14 cellular contexts compared by ENCODE assay signal in the genomic region with DNA sequence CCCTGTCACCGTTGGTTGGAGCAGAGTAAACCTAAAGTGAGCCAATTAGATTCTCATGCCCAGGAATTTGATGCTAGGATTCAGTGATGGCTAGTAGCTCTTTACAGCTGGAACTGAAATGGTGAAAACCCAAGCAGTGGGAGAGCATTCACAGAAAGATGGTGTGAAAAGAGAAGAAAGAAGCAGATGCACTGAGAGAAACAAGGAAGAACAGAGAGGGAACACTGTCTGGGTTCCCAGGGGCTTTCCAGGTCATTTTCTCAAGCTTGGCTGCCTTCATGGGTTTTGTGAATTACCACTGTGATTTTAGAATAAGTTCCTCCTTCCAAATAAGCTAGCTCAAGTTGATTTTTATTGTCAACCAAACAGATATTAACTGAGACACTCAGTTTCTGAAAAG.
A peak's percentile ranks its signal among the peaks of the same experiment; 100 is the strongest.
DNase-seq lines count a peak whose midpoint lies in the region; ATAC-seq, FAIRE-seq and TF ChIP-seq lines count a peak whose summit lies in the region.
"Had no signal": no experiment of that assay in that cellular context is flagged by ENCODE, and none has a peak within 500 bp of the region (broad histone marks: within the 10 kb centered on the region; RNA-seq: fewer than 3 reads in every experiment).

No MANE protein-coding gene starts in this region.

- DNase-seq in GM06990 (ENCODE audit: extremely low read depth, insufficient read length) (peak; percentile 52), GM12892 (ENCODE audit: insufficient read length) (no peak), HepG2 (ENCODE audit: low spot score) (no peak), NCI-H2081 treated with DMSO at 0.1 percent for 48 hours (lab: John Stamatoyannopoulos, UW) (no peak), SK-N-SH (no peak)
- DNase-seq in activated CD4-positive, alpha-beta T cell treated with anti-CD3 and anti-CD28 coated beads, Interleukin-2, amount 50 U/mL, for 4 hours = no peak
- DNase-seq: CD8-positive, alpha-beta T cell; GM23248; NCI-H446; Peyer's patch; Right ventricle myocardium superior had no signal

- H3K9me2 ChIP-seq in Loucy (replicated peaks; ENCODE audit: low read depth, low read length) (no peaks in the 10 kb centered on the region), SK-N-SH (no peaks in the 10 kb centered on the region)

- H3K9me3 ChIP-seq in Loucy (ENCODE audit: insufficient read depth, low read depth, low read length) (no peaks in the 10 kb centered on the region), HepG2 (ENCODE audit: low read length) (no peaks in the 10 kb centered on the region), SK-N-SH (no peaks in the 10 kb centered on the region)
- H3K9me3 ChIP-seq: BE2C, Peyer's patch had no signal

- CTCF ChIA-PET in HepG2 (lab: Yijun Ruan, JAX; ENCODE audit: low intra/inter-chr PET ratio, low total read pairs) (interaction anchor here (0.6 kb wide), 1 partner anchor 1064 kb away, joined by 3 read pairs; no protein-coding TSS in a partner anchor), SK-N-SH (lab: Yijun Ruan, JAX) (interaction anchor here (0.8 to 1.8 kb wide), 2 partner anchors 18 to 26 kb away, joined by 3 to 5 read pairs; no protein-coding TSS in a partner anchor)

- H3K9ac ChIP-seq in Loucy (ENCODE audit: low read depth, low read length, poor library complexity, severe bottlenecking) = no peak overlapping the region
- no peak overlapping the region for H3K9ac ChIP-seq in HepG2 (ENCODE audit: insufficient read depth, low read depth, low read length)
- no peak overlapping the region for H3K9ac ChIP-seq in SK-N-SH
- H3K9ac ChIP-seq: GM23248 had no signal

- H3F3A ChIP-seq in Loucy (ENCODE audit: low read depth) (no peaks in the 10 kb centered on the region), SK-N-SH (replicated peaks; ENCODE audit: insufficient read depth) (no peaks in the 10 kb centered on the region)

- BruUV-seq in HepG2 (replicated peaks; lab: Mats Ljungman, UMichigan) = no TSS peak

- no peaks in the 10 kb centered on the region for H4K20me1 ChIP-seq in Loucy (ENCODE audit: insufficient read depth, low read length, poor library complexity, severe bottlenecking)
- no peaks in the 10 kb centered on the region for H4K20me1 ChIP-seq in HepG2 (ENCODE audit: insufficient read depth, low read length)
- H4K20me1 ChIP-seq in SK-N-SH (ENCODE audit: insufficient read depth) = no peaks in the 10 kb centered on the region

- TF ChIP-seq CTCF in GM06990 (IDR thresholded peaks at IDR 0.05; ENCODE audit: insufficient read depth, low read length, poor library complexity, severe bottlenecking) (no peak), Loucy (conservative IDR thresholded peaks at IDR 0.05; ENCODE audit: low read length) (no peak), HepG2 (CRISPR knock-in tag; IDR thresholded peaks at IDR 0.05) (no peak), SK-N-SH (IDR thresholded peaks at IDR 0.05) (no peak)

- TF ChIP-seq RAD21 in HepG2 (CRISPR knock-in tag; IDR thresholded peaks at IDR 0.05) (no peak), SK-N-SH (IDR thresholded peaks at IDR 0.05; ENCODE audit: low read length) (no peak)

- H3K4me2 ChIP-seq in Loucy (ENCODE audit: low read depth, low read length, poor library complexity, severe bottlenecking) = no peak overlapping the region
- 0 out of 2 replicates have a peak overlapping the region, but pooled peaks have one; percentile 46 for H3K4me2 ChIP-seq in HepG2 (ENCODE audit: low read depth, low read length)
- H3K4me2 ChIP-seq in SK-N-SH = no peak overlapping the region

- in situ Hi-C loops in HepG2 (cut with HindIII; ENCODE audit: extremely low pct_ligation_motif_present, low pct_unique_long_range_greater_than_20kb) = no loop called here

- no peak for ATAC-seq in HepG2
- ATAC-seq: CD8-positive, alpha-beta T cell; SK-N-SH treated with all-trans-retinoic acid at 6 μM for 48 hours had no signal

- FAIRE-seq in GM12892 (lab: Jason Lieb, UNC) = peak; percentile 74
- FAIRE-seq in HepG2 (lab: Jason Lieb, UNC) = no peak

- intact Hi-C loops in HepG2 (cut with micrococcal nuclease; ENCODE audit: unreplicated experiment) = loop anchor here (2.0 kb wide), 1 partner anchor 17 kb away; no protein-coding TSS in a partner anchor

- H3K79me2 ChIP-seq in Loucy (ENCODE audit: insufficient read depth, low read length) = no peaks in the 10 kb centered on the region
- H3K79me2 ChIP-seq in HepG2 (ENCODE audit: insufficient read depth, low read length) = no peaks in the 10 kb centered on the region
- no peaks in the 10 kb centered on the region for H3K79me2 ChIP-seq in SK-N-SH (ENCODE audit: insufficient read depth)

- POLR2A ChIA-PET in HepG2 (lab: Yijun Ruan, JAX) (interaction anchor here (1.0 kb wide), 3 partner anchors 9 to 15 kb away, joined by 3 to 5 read pairs (median 5); no protein-coding TSS in a partner anchor), SK-N-SH (lab: Yijun Ruan, JAX) (no interaction called here)

- no peak for TF ChIP-seq EP300 in HepG2 (IDR thresholded peaks at IDR 0.05; ENCODE audit: low read depth in 2 of 2, low read length in 2 of 2)
- no peak for TF ChIP-seq EP300 in HepG2 (CRISPR knock-in tag; IDR thresholded peaks at IDR 0.05; ENCODE audit: borderline replicate concordance)
- TF ChIP-seq EP300 in SK-N-SH (IDR thresholded peaks at IDR 0.05; ENCODE audit: borderline replicate concordance in 1 of 2, low read depth in 1 of 2, low read length in 1 of 2) = no peak

- WGBS in HepG2 (ENCODE audit: low lambda C conversion rate) = 89% methylated on average over 1 of the region's 1 CpG
- WGBS in SK-N-SH (ENCODE audit: low lambda C conversion rate) = 54% methylated on average over 1 of the region's 1 CpG

- H3K36me3 ChIP-seq in GM06990 (ENCODE audit: control insufficient read depth, insufficient read depth, low read length) (no peaks in the 10 kb centered on the region), Loucy (ENCODE audit: insufficient read depth, low read length) (no peaks in the 10 kb centered on the region), HepG2 (replicated peaks in 1 of 2; ENCODE audit: control insufficient read depth in 1 of 2, insufficient read depth in 2 of 2, low read length in 2 of 2) (no peaks in the 10 kb centered on the region), SK-N-SH (replicated peaks in 1 of 2; ENCODE audit: control insufficient read depth in 1 of 2, insufficient read depth in 2 of 2, low read length in 1 of 2) (no peaks in the 10 kb centered on the region)
- H3K36me3 ChIP-seq: BE2C, Peyer's patch had no signal

- H3K27ac ChIP-seq in HepG2 (ENCODE audit: extremely low read length, insufficient read depth, low read length) = peak overlapping the region; percentile 23
- no peak overlapping the region for H3K27ac ChIP-seq in SK-N-SH (ENCODE audit: low read depth in 2 of 2, low read length in 1 of 2)
- H3K27ac ChIP-seq: GM23248, Peyer's patch had no signal

- H3K27me3 ChIP-seq in GM06990 (replicated peaks; ENCODE audit: control insufficient read depth, insufficient read depth, low read length) = no peaks in the 10 kb centered on the region
- H3K27me3 ChIP-seq in Loucy (ENCODE audit: insufficient read depth, low read length, poor library complexity, severe bottlenecking) = no peaks in the 10 kb centered on the region
- no peaks in the 10 kb centered on the region for H3K27me3 ChIP-seq in HepG2 (ENCODE audit: control insufficient read depth in 1 of 2, insufficient read depth in 2 of 2, low read length in 2 of 2)
- no peaks in the 10 kb centered on the region for H3K27me3 ChIP-seq in SK-N-SH (ENCODE audit: insufficient read depth)
- H3K27me3 ChIP-seq: BE2C, Peyer's patch had no signal

- H3K4me3 ChIP-seq in GM06990 (replicated peaks; ENCODE audit: low read depth, low read length) = no peak overlapping the region
- H3K4me3 ChIP-seq in Loucy (ENCODE audit: low read length, poor library complexity, severe bottlenecking) = no peak overlapping the region
- H3K4me3 ChIP-seq in HepG2 (replicated peaks in 1 of 3; ENCODE audit: insufficient read depth in 1 of 3, low read depth in 2 of 3, low read length in 3 of 3) = no peak overlapping the region
- no peak overlapping the region for H3K4me3 ChIP-seq in SK-N-SH (ENCODE audit: low read depth in 2 of 2, low read length in 1 of 2)
- H3K4me3 ChIP-seq: GM23248, Peyer's patch had no signal

- TF ChIP-seq POLR2A in GM12892 (IDR thresholded peaks at IDR 0.05; ENCODE audit: low read depth, low read length) (no peak), HepG2 (IDR thresholded peaks at IDR 0.05; ENCODE audit: insufficient read depth in 1 of 2, low read depth in 2 of 2, low read length in 2 of 2) (no peak)

- H2AFZ ChIP-seq in Loucy (ENCODE audit: low read length) (peak overlapping the region; percentile 36; the same call in 1 of the 2 replicates), HepG2 (ENCODE audit: low read length) (no peak overlapping the region), SK-N-SH (ENCODE audit: low read depth) (no peak overlapping the region)
- H2AFZ ChIP-seq: GM23248 had no signal

- no peaks in the 10 kb centered on the region for H3K4me1 ChIP-seq in Loucy (ENCODE audit: insufficient read depth, low read length, poor library complexity, severe bottlenecking)
- H3K4me1 ChIP-seq in HepG2 (ENCODE audit: insufficient read depth, low read length) = peaks cover 60% of the 10 kb centered on the region
- no peaks in the 10 kb centered on the region for H3K4me1 ChIP-seq in SK-N-SH (ENCODE audit: control insufficient read depth in 1 of 2, insufficient read depth in 2 of 2, low read depth in 1 of 2, low read length in 1 of 2)
- H3K4me1 ChIP-seq: BE2C, Peyer's patch had no signal

TF ChIP-seq in HepG2, 621 proteins besides CTCF, POLR2A, EP300 and RAD21 (continues in another document):
- no peak for TF ChIP-seq HDAC2 (CRISPR knock-in tag; IDR thresholded peaks at IDR 0.05)
- no peak for TF ChIP-seq HOXA7 (CRISPR knock-in tag; IDR thresholded peaks at IDR 0.05)
- no peak for TF ChIP-seq YEATS2 (CRISPR knock-in tag; IDR thresholded peaks at IDR 0.05; ENCODE audit: borderline replicate concordance)
- no peak for TF ChIP-seq HMG20A (CRISPR knock-in tag; IDR thresholded peaks at IDR 0.05; ENCODE audit: borderline replicate concordance)

TF ChIP-seq in SK-N-SH, 30 proteins besides CTCF, POLR2A, EP300 and RAD21 (continues in another document):
- TF ChIP-seq MEF2A (IDR thresholded peaks at IDR 0.05; ENCODE audit: borderline replicate concordance, low read depth) (no peak), EZH2phosphoT487 (IDR thresholded peaks at IDR 0.05; ENCODE audit: borderline replicate concordance, low read depth) (no peak), MXI1 (IDR thresholded peaks at IDR 0.05; ENCODE audit: low read depth, low read length) (no peak)
- TF ChIP-seq, protein P1, sequence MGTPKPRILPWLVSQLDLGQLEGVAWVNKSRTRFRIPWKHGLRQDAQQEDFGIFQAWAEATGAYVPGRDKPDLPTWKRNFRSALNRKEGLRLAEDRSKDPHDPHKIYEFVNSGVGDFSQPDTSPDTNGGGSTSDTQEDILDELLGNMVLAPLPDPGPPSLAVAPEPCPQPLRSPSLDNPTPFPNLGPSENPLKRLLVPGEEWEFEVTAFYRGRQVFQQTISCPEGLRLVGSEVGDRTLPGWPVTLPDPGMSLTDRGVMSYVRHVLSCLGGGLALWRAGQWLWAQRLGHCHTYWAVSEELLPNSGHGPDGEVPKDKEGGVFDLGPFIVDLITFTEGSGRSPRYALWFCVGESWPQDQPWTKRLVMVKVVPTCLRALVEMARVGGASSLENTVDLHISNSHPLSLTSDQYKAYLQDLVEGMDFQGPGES (IDR thresholded peaks at IDR 0.05; ENCODE audit: low read depth, low read length) = no peak
